ENCODE assay signal across 21 cellular contexts in the genomic region with DNA sequence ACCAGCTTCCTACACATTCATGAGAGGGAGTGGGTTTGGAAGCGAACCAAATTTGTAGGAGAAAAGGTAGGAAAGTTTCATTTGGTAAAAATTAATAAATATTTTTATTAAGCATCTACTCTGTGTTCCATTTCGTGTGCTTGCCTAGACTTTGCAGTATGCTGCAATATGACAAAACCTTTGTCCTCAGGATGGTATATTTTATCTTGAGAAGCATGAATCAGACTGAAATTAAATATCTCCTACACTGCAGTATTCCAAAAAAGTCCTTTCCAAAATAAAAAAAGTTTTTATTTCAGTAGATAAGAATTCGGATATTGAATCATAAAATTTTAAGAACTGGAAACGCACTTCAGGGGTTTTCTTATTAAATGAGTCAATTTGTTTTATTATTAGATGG. TPM values are rescaled to one million over a fixed set of nuclear protein-coding genes. Genes with fewer than 3 reads are reported as not detected.
DNase-seq lines count a peak whose midpoint lies in the region; TF ChIP-seq lines count a peak whose summit lies in the region.
"Had no signal": no experiment of that assay in that cellular context is flagged by ENCODE, and none has a peak within 500 bp of the region (broad histone marks: within the 10 kb centered on the region; RNA-seq: fewer than 3 reads in every experiment).

No MANE protein-coding gene starts in this region.

- TF ChIP-seq CTCF in DOHH2 (IDR thresholded peaks at IDR 0.05; ENCODE audit: low read depth, low read length, poor library complexity, severe bottlenecking) (no peak), dorsolateral prefrontal cortex (IDR thresholded peaks at IDR 0.05 in 54 of 56, conservative IDR thresholded peaks at IDR 0.05 in 2 of 56; ENCODE audit: low read depth in 1 of 56, partially characterized antibody in 56 of 56) (no peak), mesothelial cell of epicardium (IDR thresholded peaks at IDR 0.05; ENCODE audit: unreplicated experiment) (no peak), GM13976 (IDR thresholded peaks at IDR 0.05; ENCODE audit: borderline replicate concordance, control extremely low read depth, extremely low read depth, insufficient read depth, missing control alignments) (no peak)

- no peaks in the 10 kb centered on the region for H4K20me1 ChIP-seq in DOHH2 (ENCODE audit: control insufficient read depth, insufficient read depth, low read depth, low read length)
- H4K20me1 ChIP-seq: BLaER1 had no signal

- intact Hi-C loops in dorsolateral prefrontal cortex (cut with DNase I), result no loop called here

- H3K4me3 ChIP-seq in DOHH2 (ENCODE audit: low read length) (0 out of 2 replicates have a peak overlapping the region, but pooled peaks have one; percentile 19), dorsolateral prefrontal cortex (no peak overlapping the region)
- H3K4me3 ChIP-seq: BLaER1, GM12878, HAP-1 had no signal

- no peaks in the 10 kb centered on the region for H3K9me3 Mint-ChIP-seq in mesothelial cell of epicardium
- H3K9me3 Mint-ChIP-seq: CD8-positive, alpha-beta T cell; HFFc6 had no signal

- no peak overlapping the region for H3K4me3 Mint-ChIP-seq in mesothelial cell of epicardium
- H3K4me3 Mint-ChIP-seq: B cell; CD4-positive, CD25-positive, alpha-beta regulatory T cell; CD8-positive, alpha-beta T cell; HFFc6 had no signal

- H3K36me3 Mint-ChIP-seq in mesothelial cell of epicardium, result no peaks in the 10 kb centered on the region
- H3K36me3 Mint-ChIP-seq: CD4-positive, CD25-positive, alpha-beta regulatory T cell; CD8-positive, alpha-beta T cell had no signal

- H3K36me3 ChIP-seq in DOHH2 (ENCODE audit: control insufficient read depth, low read length), result peaks cover 34% of the 10 kb centered on the region
- H3K36me3 ChIP-seq: BLaER1, HAP-1 had no signal

- no peaks in the 10 kb centered on the region for H3K27me3 ChIP-seq in DOHH2 (ENCODE audit: control insufficient read depth, low read length)
- H3K27me3 ChIP-seq in dorsolateral prefrontal cortex, result no peaks in the 10 kb centered on the region
- H3K27me3 ChIP-seq: BLaER1 had no signal

- in situ Hi-C loops in GM13976 (cut with MboI; ENCODE audit: low sequenced_read_pairs, unreplicated experiment), result no loop called here

- peak overlapping the region; percentile 90 for H3K27ac Mint-ChIP-seq in mesothelial cell of epicardium
- H3K27ac Mint-ChIP-seq: B cell; CD4-positive, CD25-positive, alpha-beta regulatory T cell; CD8-positive, alpha-beta T cell; HFFc6 had no signal

- H3K4me2 ChIP-seq in DOHH2 (ENCODE audit: low read length), result peak overlapping the region; percentile 30
- H3K4me2 ChIP-seq: BLaER1 had no signal

- H3F3A ChIP-seq in DOHH2 (ENCODE audit: control insufficient read depth, insufficient read depth), result no peaks in the 10 kb centered on the region; the same call in none of the 2 replicates

- no peaks in the 10 kb centered on the region for H3K9me2 ChIP-seq in DOHH2 (replicated peaks; ENCODE audit: control insufficient read depth, low read length)

- DNase-seq in dorsolateral prefrontal cortex (no peak), mesothelial cell of epicardium (ENCODE audit: low spot score in 2 of 2, unreplicated experiment in 2 of 2) (no peak), GM13976 (ENCODE audit: low spot score) (no peak), NCI-H345 (lab: John Stamatoyannopoulos, UW) (no peak), RPMI8226 (no peak)
- DNase-seq: Caco-2; CD4-positive, CD25-positive, alpha-beta regulatory T cell; CD8-positive, alpha-beta T cell; DMS153; DND-41; EL; GDM1; GOT3; HFFc6 had no signal

- H3K27ac ChIP-seq in DOHH2 (ENCODE audit: low read depth, low read length) (no peak overlapping the region), dorsolateral prefrontal cortex (peak overlapping the region in 50 of 59 donors; percentile 8 to 98 (median 67))
- H3K27ac ChIP-seq: 22Rv1, BLaER1, C4-2B had no signal

- peaks cover 100% of the 10 kb centered on the region for H3K4me1 ChIP-seq in DOHH2 (ENCODE audit: control insufficient read depth, low read length)
- H3K4me1 ChIP-seq: BLaER1 had no signal

- H3K79me2 ChIP-seq in DOHH2 (ENCODE audit: control insufficient read depth, low read length), result peaks cover 99% of the 10 kb centered on the region

- H3K27me3 Mint-ChIP-seq in mesothelial cell of epicardium (ENCODE audit: low read depth), result no peaks in the 10 kb centered on the region
- H3K27me3 Mint-ChIP-seq: B cell; CD4-positive, CD25-positive, alpha-beta regulatory T cell had no signal

- H3K9me3 ChIP-seq in DOHH2 (ENCODE audit: control insufficient read depth, insufficient read depth, low read length), result no peaks in the 10 kb centered on the region
- H3K9me3 ChIP-seq: BLaER1, Caco-2, HAP-1 had no signal

- H3K4me1 Mint-ChIP-seq in mesothelial cell of epicardium, result peaks cover 42% of the 10 kb centered on the region
- H3K4me1 Mint-ChIP-seq: B cell; CD4-positive, CD25-positive, alpha-beta regulatory T cell had no signal

RNA-seq across cellular contexts. Expression of a gene that starts 47.7 kb away (rescaled TPM):
- total RNA-seq in dorsolateral prefrontal cortex (100 to 1,000 TPM; 181 to 667 (median 439) TPM), mesothelial cell of epicardium (242 to 270 TPM (median 243 TPM) in 3 replicates)
- total RNA-seq: HFFc6 had no signal
